Comparison of ENCODE assay signal across 9 cellular contexts in the genomic region with DNA sequence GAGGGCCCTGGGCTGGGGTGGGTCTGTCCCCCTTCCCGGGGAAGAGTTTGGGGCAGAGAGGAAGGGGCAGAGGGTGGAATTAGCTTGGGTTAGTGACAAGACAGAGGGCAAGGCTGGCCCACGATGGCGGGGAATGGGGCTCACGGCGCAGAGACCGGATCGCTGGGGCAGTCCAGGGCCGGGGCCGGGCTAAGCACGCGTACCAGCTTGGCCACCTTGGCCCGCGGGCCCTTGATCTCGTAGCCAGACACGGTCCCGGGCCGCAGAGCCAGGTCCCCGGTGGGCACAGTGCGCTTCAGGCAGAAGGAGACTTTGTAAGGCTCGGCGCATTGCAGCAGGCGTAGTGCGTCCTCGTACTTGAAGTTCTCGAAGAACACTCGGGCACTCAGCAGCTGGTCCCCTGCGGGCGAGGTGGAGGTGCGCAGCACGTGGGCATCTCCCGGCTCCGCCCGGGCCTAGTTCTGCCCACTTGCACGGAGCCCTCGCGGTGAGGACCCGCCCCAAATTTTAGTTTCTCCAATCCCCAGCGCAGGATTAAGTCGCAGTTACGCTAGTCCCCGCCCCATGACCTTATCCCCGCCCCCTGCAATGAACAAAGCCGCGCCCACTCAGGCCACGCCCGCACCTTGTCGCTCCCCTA. TPM values are rescaled to one million over a fixed set of nuclear protein-coding genes. Genes with fewer than 3 reads are reported as not detected.
A peak's percentile ranks its signal among the peaks of the same experiment; 100 is the strongest.
DNase-seq lines count a peak whose midpoint lies in the region; ATAC-seq, FAIRE-seq and TF ChIP-seq lines count a peak whose summit lies in the region.
"Had no signal": no experiment of that assay in that cellular context is flagged by ENCODE, and none has a peak within 500 bp of the region (broad histone marks: within the 10 kb centered on the region; RNA-seq: fewer than 3 reads in every experiment).

No MANE protein-coding gene starts in this region.

- CTCF ChIA-PET in Caco-2 (lab: Charles Lee) = no interaction called here
- CTCF ChIA-PET in T-cell (lab: Charles Lee) = no interaction called here
- CTCF ChIA-PET in Calu3 (lab: Charles Lee) = no interaction called here

- no peak overlapping the region for H3K9ac ChIP-seq in astrocyte (ENCODE audit: low read length)

- H3K27ac ChIP-seq in astrocyte (ENCODE audit: low read depth, low read length) = no peak overlapping the region
- H3K27ac ChIP-seq: SJSA1 had no signal

- FAIRE-seq in astrocyte (lab: Jason Lieb, UNC) = no peak

- peaks cover 16% of the 10 kb centered on the region for H3K4me1 Mint-ChIP-seq in Caco-2 (ENCODE audit: low read depth, unreplicated experiment)
- H3K4me1 Mint-ChIP-seq in T-cell = peaks cover 13 to 28% (median 14%) of the 10 kb centered on the region in 3 donors
- no peaks in the 10 kb centered on the region for H3K4me1 Mint-ChIP-seq in astrocyte (ENCODE audit: low read depth, unreplicated experiment)
- H3K4me1 Mint-ChIP-seq in naive thymus-derived CD8-positive, alpha-beta T cell = peaks cover 13 to 23% (median 17%) of the 10 kb centered on the region in 4 donors
- peaks cover 19% of the 10 kb centered on the region for H3K4me1 Mint-ChIP-seq in Calu3 (ENCODE audit: low read depth, unreplicated experiment)

- intact Hi-C loops in Caco-2 (cut with micrococcal nuclease; ENCODE audit: unreplicated experiment) (no loop called here), Calu3 (cut with micrococcal nuclease; ENCODE audit: unreplicated experiment) (no loop called here)

- no peaks in the 10 kb centered on the region for H3K36me3 Mint-ChIP-seq in Caco-2 (ENCODE audit: insufficient read depth, unreplicated experiment)
- H3K36me3 Mint-ChIP-seq in T-cell = peaks cover 4% of the 10 kb centered on the region
- H3K36me3 Mint-ChIP-seq in astrocyte (ENCODE audit: low read depth, unreplicated experiment) = peaks cover 4% of the 10 kb centered on the region
- H3K36me3 Mint-ChIP-seq in naive thymus-derived CD8-positive, alpha-beta T cell = no peaks in the 10 kb centered on the region
- peaks cover 3% of the 10 kb centered on the region for H3K36me3 Mint-ChIP-seq in Calu3 (ENCODE audit: insufficient read depth, unreplicated experiment)

- H3K4me1 ChIP-seq in Caco-2 = peaks cover 5% of the 10 kb centered on the region; the same call in 1 of the 2 replicates
- H3K4me1 ChIP-seq in astrocyte (ENCODE audit: insufficient read depth, low read length) = no peaks in the 10 kb centered on the region

- H3K4me3 Mint-ChIP-seq in Caco-2 (ENCODE audit: unreplicated experiment) (peak overlapping the region; percentile 54), T-cell (peak overlapping the region in 1 of 3 donors; percentile 63), astrocyte (ENCODE audit: unreplicated experiment) (no peak overlapping the region), Calu3 (ENCODE audit: low read depth, unreplicated experiment) (no peak overlapping the region)
- H3K4me3 Mint-ChIP-seq in naive thymus-derived CD8-positive, alpha-beta T cell = peak overlapping the region in 7 of 10 donors; percentile 8 to 44 (median 23)

- POLR2A ChIA-PET in Caco-2 (lab: Charles Lee) = interaction anchor here (0.7 kb wide), 1 partner anchor 57 kb away, joined by 3 read pairs; no protein-coding TSS in a partner anchor
- POLR2A ChIA-PET in T-cell (lab: Charles Lee) = no interaction called here
- POLR2A ChIA-PET in naive thymus-derived CD8-positive, alpha-beta T cell (lab: Charles Lee) = interaction anchor here (0.5 to 1.4 kb wide), 3 partner anchors 22 to 38 kb away, joined by 3 to 10 read pairs (median 3); a partner anchor contains a TSS

- no peak for TF ChIP-seq CTCF in Caco-2 (IDR thresholded peaks at IDR 0.05; ENCODE audit: insufficient read depth in 1 of 2, low read depth in 1 of 2, low read length in 1 of 2, severe bottlenecking in 1 of 2, unreplicated experiment in 1 of 2)
- TF ChIP-seq CTCF in astrocyte (IDR thresholded peaks at IDR 0.05; ENCODE audit: insufficient read depth, low read depth, low read length) = no peak
- no peak for TF ChIP-seq CTCF in Calu3 (IDR thresholded peaks at IDR 0.05; ENCODE audit: unreplicated experiment)

- H3K9me3 ChIP-seq in Caco-2 = no peaks in the 10 kb centered on the region
- H3K9me3 ChIP-seq in astrocyte (ENCODE audit: insufficient read depth, low read depth, low read length) = no peaks in the 10 kb centered on the region
- H3K9me3 ChIP-seq: SJSA1 had no signal

- H3K36me3 ChIP-seq in Caco-2 (ENCODE audit: control insufficient read depth, insufficient read depth, low read length) (no peaks in the 10 kb centered on the region), astrocyte (ENCODE audit: insufficient read depth, low read length) (no peaks in the 10 kb centered on the region)
- H3K36me3 ChIP-seq: SJSA1 had no signal

- peak overlapping the region; percentile 64 for H2AFZ ChIP-seq in astrocyte (ENCODE audit: low read depth, low read length)

- H3K27me3 Mint-ChIP-seq in Caco-2 (ENCODE audit: insufficient read depth, unreplicated experiment) (no peaks in the 10 kb centered on the region), T-cell (no peaks in the 10 kb centered on the region), astrocyte (ENCODE audit: low read depth, unreplicated experiment) (peaks cover 27% of the 10 kb centered on the region), Calu3 (ENCODE audit: unreplicated experiment) (peaks cover 15% of the 10 kb centered on the region)
- H3K27me3 Mint-ChIP-seq in naive thymus-derived CD8-positive, alpha-beta T cell = no peaks in the 10 kb centered on the region

- no peaks in the 10 kb centered on the region for H4K20me1 ChIP-seq in astrocyte (ENCODE audit: insufficient read depth, low read length)

- peak; percentile 66 to 84 (median 78) for ATAC-seq in T-cell (replicated peaks in 1 of 4)
- ATAC-seq in naive thymus-derived CD8-positive, alpha-beta T cell = peak; percentile 84 to 86
- no peak for ATAC-seq in GM21360 (IDR thresholded peaks at IDR 0.05; ENCODE audit: unreplicated experiment)

- peak overlapping the region; percentile 65 for H3K4me2 ChIP-seq in astrocyte (ENCODE audit: low read length)

- peak overlapping the region; percentile 39 for H3K4me3 ChIP-seq in Caco-2 (ENCODE audit: low read depth, low read length)
- no peak overlapping the region for H3K4me3 ChIP-seq in astrocyte (ENCODE audit: insufficient read depth, low read depth, low read length)
- H3K4me3 ChIP-seq: SJSA1 had no signal

- DNase-seq in Caco-2 (peak; percentile 75 to 86), T-cell (peak; percentile 25 to 82 (median 62)), astrocyte (ENCODE audit: low read depth) (peak; percentile 28), NOMO-1 treated with DMSO at 0.1 percent for 48 hours (lab: John Stamatoyannopoulos, UW; ENCODE audit: unreplicated experiment) (no peak), Calu3 (no peak), KG1 (lab: John Stamatoyannopoulos, UW) (no peak)
- peak; percentile 15 to 82 (median 60) for DNase-seq in naive thymus-derived CD8-positive, alpha-beta T cell

- no peaks in the 10 kb centered on the region for H3K79me2 ChIP-seq in astrocyte (ENCODE audit: insufficient read depth, low read length)

- no peak overlapping the region for H3K27ac Mint-ChIP-seq in Caco-2 (ENCODE audit: unreplicated experiment)
- no peak overlapping the region for H3K27ac Mint-ChIP-seq in T-cell
- no peak overlapping the region for H3K27ac Mint-ChIP-seq in astrocyte (ENCODE audit: unreplicated experiment)
- peak overlapping the region in 5 of 10 donors; percentile 13 to 44 (median 22) for H3K27ac Mint-ChIP-seq in naive thymus-derived CD8-positive, alpha-beta T cell
- H3K27ac Mint-ChIP-seq in Calu3 (ENCODE audit: unreplicated experiment) = no peak overlapping the region

- no TSS peak for BruUV-seq in Caco-2 (replicated peaks; lab: Mats Ljungman, UMichigan)
- no TSS peak for BruUV-seq in Calu3 (replicated peaks; lab: Mats Ljungman, UMichigan)

- H3K9me3 Mint-ChIP-seq in Caco-2 (ENCODE audit: unreplicated experiment) (no peaks in the 10 kb centered on the region), T-cell (no peaks in the 10 kb centered on the region), astrocyte (ENCODE audit: unreplicated experiment) (no peaks in the 10 kb centered on the region), Calu3 (ENCODE audit: low read depth, unreplicated experiment) (no peaks in the 10 kb centered on the region)
- H3K9me3 Mint-ChIP-seq in naive thymus-derived CD8-positive, alpha-beta T cell = no peaks in the 10 kb centered on the region

- no peaks in the 10 kb centered on the region for H3K27me3 ChIP-seq in Caco-2 (replicated peaks; ENCODE audit: control insufficient read depth, insufficient read depth, low read length)
- H3K27me3 ChIP-seq in astrocyte (ENCODE audit: insufficient read depth, low read length) = no peaks in the 10 kb centered on the region
- H3K27me3 ChIP-seq: SJSA1 had no signal

RNA-seq across cellular contexts. Expression of a gene that starts 8.6 kb away (rescaled TPM):
- total RNA-seq in Caco-2 (2022) = not detected in 2 replicates
- total RNA-seq in T-cell = under 1 TPM in 4 of 5 donors, not detected in 1; 0.16 to 0.20 (median 0.18) TPM
- total RNA-seq in astrocyte = 0.12 TPM in 1 of 2 replicates, not detected in the other
- under 1 TPM; 0.18 to 0.19 TPM for total RNA-seq in naive thymus-derived CD8-positive, alpha-beta T cell
- not detected for polyA plus RNA-seq in naive thymus-derived CD8-positive, alpha-beta T cell
- total RNA-seq in Calu3 (2022) = 0.14 TPM in 1 of 2 replicates, not detected in the other

RNA-seq across cellular contexts. Expression of a gene that starts 14.6 kb away (rescaled TPM):
- total RNA-seq in Caco-2 (2022) = 2.5 TPM in 2 replicates
- total RNA-seq in T-cell = 1 to 10 TPM; 2.0 to 4.4 (median 2.8) TPM
- 1.5 and 2.6 TPM in 2 replicates for total RNA-seq in astrocyte
- 1 to 10 TPM; 3.8 to 4.0 TPM for total RNA-seq in naive thymus-derived CD8-positive, alpha-beta T cell
- polyA plus RNA-seq in naive thymus-derived CD8-positive, alpha-beta T cell = under 1 TPM; 0.39 to 0.49 (median 0.44) TPM
- 1.6 and 1.8 TPM in 2 replicates for total RNA-seq in Calu3 (2022)

RNA-seq across cellular contexts. Expression of a gene that starts 27.3 kb away (rescaled TPM):
- total RNA-seq in Caco-2 (2022) (7.7 and 8.6 TPM in 2 replicates), T-cell (10 to 100 TPM; 10.9 to 25.4 (median 13.3) TPM), astrocyte (21.6 and 22.9 TPM in 2 replicates), Calu3 (2022) (12.3 and 15.4 TPM in 2 replicates)
- 1 to 10 TPM; 6.2 to 8.1 TPM for total RNA-seq in naive thymus-derived CD8-positive, alpha-beta T cell
- 10 to 100 TPM in 1 of 3 donors, 1 to 10 TPM in 2; 2.6 to 10.4 (median 3.5) TPM for polyA plus RNA-seq in naive thymus-derived CD8-positive, alpha-beta T cell

RNA-seq across cellular contexts. Expression of a gene that starts 45.6 kb away (rescaled TPM):
- total RNA-seq in Caco-2 (2022) (45.2 and 52.2 TPM in 2 replicates), T-cell (10 to 100 TPM; 17.4 to 26.7 (median 24.7) TPM), astrocyte (49.7 and 58.5 TPM in 2 replicates), Calu3 (2022) (51.9 and 56.7 TPM in 2 replicates)
- total RNA-seq in naive thymus-derived CD8-positive, alpha-beta T cell = 10 to 100 TPM in 1 of 2 experiments, 1 to 10 TPM in 1; 9.5 to 10.6 TPM
- polyA plus RNA-seq in naive thymus-derived CD8-positive, alpha-beta T cell = 1 to 10 TPM; 2.3 to 9.2 (median 2.9) TPM

RNA-seq across cellular contexts. Expression of a gene that starts 50.0 kb away (rescaled TPM):
- total RNA-seq in Caco-2 (2022) (100 and 114 TPM in 2 replicates), T-cell (100 to 1,000 TPM in 3 of 5 donors, 10 to 100 TPM in 2; 71.0 to 120 (median 118) TPM), astrocyte (728 and 882 TPM in 2 replicates), Calu3 (2022) (184 and 192 TPM in 2 replicates)
- 10 to 100 TPM; 92.5 to 98.6 TPM for total RNA-seq in naive thymus-derived CD8-positive, alpha-beta T cell
- polyA plus RNA-seq in naive thymus-derived CD8-positive, alpha-beta T cell = 10 to 100 TPM; 46.5 to 87.5 (median 67.5) TPM

Comparison
In these comparisons a context has a peak if more than half of its experiments do, and no peak if none do; other contexts are left out.
1. DNase-seq: peak in Caco-2 (2 of 2), T-cell (34 of 34), astrocyte (single experiment) and naive thymus-derived CD8-positive, alpha-beta T cell (10 of 10); none in NOMO-1 treated with DMSO at 0.1 percent for 48 hours (single experiment), Calu3 (single experiment) and KG1 (single experiment).
2. H3K4me3 Mint-ChIP-seq: peak in Caco-2 (single experiment) and naive thymus-derived CD8-positive, alpha-beta T cell (7 of 10); none in astrocyte (single experiment) and Calu3 (single experiment).
3. POLR2A ChIA-PET loops: an anchor here in Caco-2 (0.7 kb wide) and naive thymus-derived CD8-positive, alpha-beta T cell (0.5 to 1.4 kb wide); none called in T-cell.